29 cellular contexts compared by ENCODE assay signal in genomic region chr4:139392797-139393196, GRCh38.
DNase-seq lines count a peak whose midpoint lies in the region; ATAC-seq, FAIRE-seq and TF ChIP-seq lines count a peak whose summit lies in the region.
"Had no signal": no experiment of that assay in that cellular context is flagged by ENCODE, and none has a peak within 500 bp of the region (broad histone marks: within the 10 kb centered on the region; RNA-seq: fewer than 3 reads in every experiment).

No MANE protein-coding gene starts in this region.

- H3K9me2 ChIP-seq in OCI-LY7 (ENCODE audit: insufficient read depth, low read length): no peaks in the 10 kb centered on the region

- peaks cover 98% of the 10 kb centered on the region for H3K36me3 ChIP-seq in OCI-LY7 (ENCODE audit: insufficient read depth, low read length)

- H3K4me1 Mint-ChIP-seq in activated CD4-positive, alpha-beta T cell treated with anti-CD3 and anti-CD28 coated beads, Interleukin-2, amount 10 ng/mL, durations not matched to agents 7 days and 5 days: peaks cover 23% of the 10 kb centered on the region

- H3K27ac Mint-ChIP-seq in activated CD4-positive, alpha-beta T cell treated with anti-CD3 and anti-CD28 coated beads, Interleukin-2, amount 10 ng/mL, durations not matched to agents 7 days and 5 days: no peak overlapping the region
- H3K27ac Mint-ChIP-seq: CD4-positive, alpha-beta memory T cell; T-cell had no signal

- H3K79me2 ChIP-seq in OCI-LY7 (ENCODE audit: insufficient read depth, low read depth, low read length): no peaks in the 10 kb centered on the region

- peak; percentile 12 for DNase-seq in EH (ENCODE audit: low read depth)
- DNase-seq in OCI-LY7 (ENCODE audit: low spot score): no peak
- no peak for DNase-seq in epithelial cell of prostate (ENCODE audit: low read depth, low spot score)
- no peak for DNase-seq in KBM-7
- no peak for DNase-seq in NCI-H1417 treated with DMSO at 0.1 percent for 48 hours (lab: John Stamatoyannopoulos, UW)
- DNase-seq in activated CD4-positive, alpha-beta T cell treated with anti-CD3 and anti-CD28 coated beads, Interleukin-2, amount 10 ng/mL, durations not matched to agents 7 days and 5 days: no peak
- DNase-seq: C1 segment of cervical spinal cord; Caco-2; CD4-positive, alpha-beta memory T cell; DMS79 treated with DMSO at 0.1 percent for 48 hours; GDM1; GOT3; MV-4-11; NCI-H1105; NCI-H2029; NCI-H446; NCI-H524 treated with DMSO at 0.1 percent for 48 hours; NCI-H774; NK-92 treated with Interleukin-12 subunit alpha and Interleukin-12 subunit beta, amount 100 ng/mL, for 24 hours; RPMI8226; SHP77; T-cell had no signal

- H3K27me3 Mint-ChIP-seq in activated CD4-positive, alpha-beta T cell treated with anti-CD3 and anti-CD28 coated beads, Interleukin-2, amount 10 ng/mL, durations not matched to agents 7 days and 5 days: no peaks in the 10 kb centered on the region
- H3K27me3 Mint-ChIP-seq: CD4-positive, alpha-beta memory T cell; T-cell had no signal

- H3K9me3 Mint-ChIP-seq in activated CD4-positive, alpha-beta T cell treated with anti-CD3 and anti-CD28 coated beads, Interleukin-2, amount 10 ng/mL, durations not matched to agents 7 days and 5 days: no peaks in the 10 kb centered on the region
- H3K9me3 Mint-ChIP-seq: CD4-positive, alpha-beta memory T cell; T-cell had no signal

- in situ Hi-C loops in KBM-7 (cut with MboI; ENCODE audit: low pct_unique_long_range_greater_than_20kb, low sequenced_read_pairs): no loop called here

- CTCF ChIA-PET in OCI-LY7 (lab: Charles Lee; ENCODE audit: unreplicated experiment): no interaction called here
- CTCF ChIA-PET in activated CD4-positive, alpha-beta T cell treated with anti-CD3 and anti-CD28 coated beads, Interleukin-2, amount 10 ng/mL, durations not matched to agents 7 days and 5 days (lab: Charles Lee): no interaction called here

- H3K9me3 ChIP-seq in OCI-LY7 (ENCODE audit: low read length): no peaks in the 10 kb centered on the region
- H3K9me3 ChIP-seq: Caco-2, HAP-1 had no signal

- POLR2A ChIA-PET in OCI-LY7 (lab: Charles Lee): no interaction called here
- POLR2A ChIA-PET in activated CD4-positive, alpha-beta T cell treated with anti-CD3 and anti-CD28 coated beads, Interleukin-2, amount 10 ng/mL, durations not matched to agents 7 days and 5 days (lab: Charles Lee): no interaction called here

- intact Hi-C loops in OCI-LY7 (cut with micrococcal nuclease; ENCODE audit: unreplicated experiment): no loop called here

- no peaks in the 10 kb centered on the region for H3K4me1 ChIP-seq in OCI-LY7 (ENCODE audit: insufficient read depth, low read length, poor library complexity, severe bottlenecking)
- H3K4me1 ChIP-seq: Caco-2, HAP-1 had no signal

- no peak for ATAC-seq in HG02763 (IDR thresholded peaks at IDR 0.05; ENCODE audit: unreplicated experiment)
- ATAC-seq: GM12878, K562, T-cell had no signal

- TSS peak; percentile 1 for BruUV-seq in OCI-LY7 (replicated peaks; lab: Mats Ljungman, UMichigan)

- no peak for TF ChIP-seq CTCF in OCI-LY7 (conservative IDR thresholded peaks at IDR 0.05; ENCODE audit: low read length)

- peak; percentile 23 for FAIRE-seq in G401.6 (lab: Jason Lieb, UNC)
- FAIRE-seq: A204.1, K562 had no signal

- H2AFZ ChIP-seq in OCI-LY7 (ENCODE audit: low read length): no peak overlapping the region

- no peak overlapping the region for H3K4me3 ChIP-seq in OCI-LY7 (ENCODE audit: low read depth, low read length, poor library complexity, severe bottlenecking)
- H3K4me3 ChIP-seq: GM12878, HAP-1, K562 had no signal

- no peak overlapping the region for H3K27ac ChIP-seq in OCI-LY7 (ENCODE audit: low read depth, low read length, poor library complexity, severe bottlenecking)
- H3K27ac ChIP-seq in epithelial cell of prostate: peak overlapping the region; percentile 43
- H3K27ac ChIP-seq: HL-60 had no signal

- H4K20me1 ChIP-seq in OCI-LY7 (ENCODE audit: insufficient read depth, low read length): no peaks in the 10 kb centered on the region

- peaks cover 57% of the 10 kb centered on the region for H3K36me3 Mint-ChIP-seq in activated CD4-positive, alpha-beta T cell treated with anti-CD3 and anti-CD28 coated beads, Interleukin-2, amount 10 ng/mL, durations not matched to agents 7 days and 5 days (ENCODE audit: low read depth)

- no peak overlapping the region for H3K4me3 Mint-ChIP-seq in activated CD4-positive, alpha-beta T cell treated with anti-CD3 and anti-CD28 coated beads, Interleukin-2, amount 10 ng/mL, durations not matched to agents 7 days and 5 days
- H3K4me3 Mint-ChIP-seq: CD4-positive, alpha-beta memory T cell; T-cell had no signal

- no peak overlapping the region for H3K4me2 ChIP-seq in OCI-LY7 (ENCODE audit: low read length)
